In the genomic region with DNA sequence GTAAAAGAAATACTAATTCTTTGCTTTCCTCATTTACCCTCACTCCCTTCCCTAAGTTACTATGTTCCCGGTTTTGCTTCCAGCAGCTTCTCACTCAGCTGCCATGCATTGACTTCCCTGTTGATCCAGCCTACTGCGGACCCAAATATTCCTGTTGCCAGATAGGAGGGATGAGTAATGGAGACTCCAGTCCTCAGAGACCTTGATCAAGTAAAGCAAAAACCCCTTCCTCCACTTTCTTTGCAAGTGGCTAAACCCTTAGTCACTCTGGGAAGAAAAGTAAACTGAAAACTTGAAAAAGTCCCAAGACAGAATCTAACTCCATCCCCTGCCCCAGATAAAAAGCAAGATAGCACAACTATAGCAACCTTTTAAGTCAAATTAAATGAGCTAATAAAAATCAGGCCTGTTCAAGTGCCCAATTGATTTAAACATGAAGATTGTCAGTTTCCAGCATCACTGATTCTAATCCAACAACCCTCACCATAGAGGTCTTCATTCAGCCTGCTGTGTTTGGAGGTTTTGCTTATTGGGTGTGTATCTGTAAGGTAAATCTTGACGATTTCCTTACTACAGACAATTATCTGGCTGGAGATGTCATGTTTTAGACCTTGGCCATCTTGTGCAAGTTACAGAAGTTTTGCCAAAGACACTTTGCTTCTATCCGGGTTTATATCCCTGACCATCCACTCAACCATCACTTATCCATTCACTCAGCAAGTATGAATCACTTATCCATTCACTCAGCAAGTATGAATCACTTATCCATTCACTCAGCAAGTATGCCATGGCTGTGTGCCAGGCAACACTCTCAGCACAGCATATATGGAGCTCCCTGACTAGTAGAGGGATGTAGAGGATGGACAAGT, we compare ENCODE assay signal across 1 cellular context.
TF ChIP-seq lines count a peak whose summit lies in the region.

No MANE protein-coding gene starts in this region.

TF ChIP-seq in HCT116, 20 proteins besides CTCF, POLR2A, EP300 and RAD21 (continued from another document):
- no peak for TF ChIP-seq EZH2phosphoT487 (IDR thresholded peaks at IDR 0.05; ENCODE audit: borderline replicate concordance)
TF ChIP-seq in HCT116: peak in this region for 7.
